In the genomic region with DNA sequence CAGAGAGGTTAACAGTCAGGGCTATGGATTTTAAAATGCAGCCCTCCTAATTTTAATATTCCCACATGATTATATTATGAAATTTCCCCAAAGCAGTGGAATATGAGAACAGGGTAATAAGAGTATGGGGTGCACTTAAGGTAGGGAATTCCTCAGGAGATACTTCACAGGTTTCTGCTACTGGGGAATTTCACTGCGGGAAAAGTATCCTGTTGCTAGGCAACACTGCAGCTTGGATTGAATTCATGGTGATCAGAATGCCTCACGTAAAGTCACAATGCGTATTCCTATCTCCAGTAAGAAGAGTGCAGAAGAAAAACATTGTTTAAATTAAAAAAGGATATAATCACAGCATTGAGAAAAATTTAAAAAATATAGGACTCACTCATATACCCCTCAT, we compare ENCODE assay signal across 26 cellular contexts.
A peak's percentile ranks its signal among the peaks of the same experiment; 100 is the strongest.
DNase-seq lines count a peak whose midpoint lies in the region; ATAC-seq and TF ChIP-seq lines count a peak whose summit lies in the region.
"Had no signal": no experiment of that assay in that cellular context is flagged by ENCODE, and none has a peak within 500 bp of the region (broad histone marks: within the 10 kb centered on the region; RNA-seq: fewer than 3 reads in every experiment).

No MANE protein-coding gene starts in this region.

- no peaks in the 10 kb centered on the region for H3K4me1 ChIP-seq in naive thymus-derived CD4-positive, alpha-beta T cell (ENCODE audit: control insufficient read depth in 2 of 2, insufficient read depth in 2 of 2, low read length in 2 of 2)
- H3K4me1 ChIP-seq: A549, BLaER1, Caco-2, foreskin keratinocyte, lower lobe of right lung, transverse colon had no signal

- no peak overlapping the region for H3K27ac ChIP-seq in naive thymus-derived CD4-positive, alpha-beta T cell (ENCODE audit: low read depth, low read length)
- H3K27ac ChIP-seq in brain microvascular endothelial cell = no peak overlapping the region
- H3K27ac ChIP-seq: A549, BLaER1, foreskin keratinocyte, lower lobe of right lung, transverse colon had no signal

- DNase-seq in NCI-H2107 treated with DMSO at 0.1 percent for 48 hours (lab: John Stamatoyannopoulos, UW; ENCODE audit: unreplicated experiment) (peak; percentile 9), NCI-H2107 (lab: John Stamatoyannopoulos, UW) (no peak), NCI-H748 treated with DMSO at 0.1 percent for 48 hours (lab: John Stamatoyannopoulos, UW) (peak; percentile 14), left kidney (ENCODE audit: low read depth, low spot score) (peak; percentile 16), brain microvascular endothelial cell (no peak)
- no peak for DNase-seq in naive thymus-derived CD4-positive, alpha-beta T cell
- DNase-seq: activated B cell treated with CpG ODN at 0.5 μM for 24 hours; activated CD4-positive, alpha-beta T cell treated with anti-CD3 and anti-CD28 coated beads, Interleukin-2, amount 50 U/mL, for 4 hours; activated CD8-positive, alpha-beta memory T cell treated with anti-CD3 and anti-CD28 coated beads, Interleukin-2, amount 50 U/mL, for 4 hours; activated naive CD8-positive, alpha-beta T cell treated with anti-CD3 and anti-CD28 coated beads, Interleukin-2, amount 10 ng/mL, durations not matched to agents 7 days and 5 days; Caco-2; effector CD4-positive, alpha-beta T cell; foreskin keratinocyte; H7; lower lobe of right lung; MM.1S; NCI-H1930; NCI-H510A; stimulated activated CD4-positive, alpha-beta T cell treated with anti-CD3 and anti-CD28 coated beads, Interleukin-12 subunit alpha, Interleukin-12 subunit beta, amount 100 ng/mL, for 4 hours; stimulated activated naive CD8-positive, alpha-beta T cell treated with anti-CD3 and anti-CD28 coated beads, Interleukin-15, amount 100 ng/mL, for 72 hours; transverse colon had no signal

- CTCF ChIA-PET in naive thymus-derived CD4-positive, alpha-beta T cell (lab: Charles Lee) = no interaction called here

- in situ Hi-C loops in brain microvascular endothelial cell (cut with HindIII; ENCODE audit: low pct_ligation_motif_present, low sequenced_read_pairs) = no loop called here

- H3K27me3 ChIP-seq in naive thymus-derived CD4-positive, alpha-beta T cell (ENCODE audit: control insufficient read depth in 2 of 2, insufficient read depth in 2 of 2, low read length in 2 of 2) = no peaks in the 10 kb centered on the region
- no peaks in the 10 kb centered on the region for H3K27me3 ChIP-seq in brain microvascular endothelial cell (replicated peaks)
- H3K27me3 ChIP-seq: BLaER1, transverse colon had no signal

- no peak for TF ChIP-seq CTCF in brain microvascular endothelial cell (IDR thresholded peaks at IDR 0.05; ENCODE audit: low read depth, low read length, missing control alignments)

- H3K4me3 ChIP-seq in naive thymus-derived CD4-positive, alpha-beta T cell (ENCODE audit: low read length) = no peak overlapping the region
- no peak overlapping the region for H3K4me3 ChIP-seq in brain microvascular endothelial cell (ENCODE audit: low read depth, low read length)
- H3K4me3 ChIP-seq: A549, BLaER1, lower lobe of right lung, transverse colon had no signal

- no peaks in the 10 kb centered on the region for H3K36me3 ChIP-seq in naive thymus-derived CD4-positive, alpha-beta T cell (ENCODE audit: control insufficient read depth in 2 of 3, insufficient read depth in 3 of 3, low read length in 3 of 3)
- no peaks in the 10 kb centered on the region for H3K36me3 ChIP-seq in brain microvascular endothelial cell (replicated peaks)
- H3K36me3 ChIP-seq: BLaER1, lower lobe of right lung, transverse colon had no signal

- POLR2A ChIA-PET in naive thymus-derived CD4-positive, alpha-beta T cell (lab: Charles Lee) = no interaction called here

- H3K4me1 Mint-ChIP-seq in naive thymus-derived CD4-positive, alpha-beta T cell = no peaks in the 10 kb centered on the region
- H3K4me1 Mint-ChIP-seq: activated B cell treated with CpG ODN at 0.5 μM for 24 hours; activated naive CD8-positive, alpha-beta T cell treated with anti-CD3 and anti-CD28 coated beads, Interleukin-2, amount 10 ng/mL, durations not matched to agents 7 days and 5 days; stimulated activated naive CD8-positive, alpha-beta T cell treated with anti-CD3 and anti-CD28 coated beads, Interleukin-15, amount 100 ng/mL, for 72 hours had no signal

- ATAC-seq in naive thymus-derived CD4-positive, alpha-beta T cell = no peak
- no peak for ATAC-seq in GM21825 (IDR thresholded peaks at IDR 0.05; ENCODE audit: unreplicated experiment)
- no peak for ATAC-seq in HG02588 (IDR thresholded peaks at IDR 0.05; ENCODE audit: unreplicated experiment)
- ATAC-seq: A549; foreskin keratinocyte; lower lobe of right lung; stimulated activated naive CD8-positive, alpha-beta T cell treated with anti-CD3 and anti-CD28 coated beads, Interleukin-15, amount 100 ng/mL, for 72 hours had no signal

- intact Hi-C loops in naive thymus-derived CD4-positive, alpha-beta T cell (cut with micrococcal nuclease) = no loop called here

- peaks cover 0 to 4% (median 0%) of the 10 kb centered on the region in 11 donors for H3K9me3 Mint-ChIP-seq in naive thymus-derived CD4-positive, alpha-beta T cell
- H3K9me3 Mint-ChIP-seq: activated naive CD8-positive, alpha-beta T cell treated with anti-CD3 and anti-CD28 coated beads, Interleukin-2, amount 10 ng/mL, durations not matched to agents 7 days and 5 days; activated T-helper 2 cell treated with anti-CD3 and anti-CD28 coated beads, Interferon-gamma antibody, Interleukin-2, Interleukin-4, amounts not matched to agents 10 μg/mL and 5 μg/mL and 100 μg/mL, durations not matched to agents 14 hours and 24 hours and 36 hours; stimulated activated naive CD8-positive, alpha-beta T cell treated with anti-CD3 and anti-CD28 coated beads, Interleukin-15, amount 100 ng/mL, for 72 hours had no signal

- H3K4me3 Mint-ChIP-seq in naive thymus-derived CD4-positive, alpha-beta T cell = no peak overlapping the region
- H3K4me3 Mint-ChIP-seq: activated B cell treated with CpG ODN at 0.5 μM for 24 hours; activated naive CD8-positive, alpha-beta T cell treated with anti-CD3 and anti-CD28 coated beads, Interleukin-2, amount 10 ng/mL, durations not matched to agents 7 days and 5 days; stimulated activated naive CD8-positive, alpha-beta T cell treated with anti-CD3 and anti-CD28 coated beads, Interleukin-15, amount 100 ng/mL, for 72 hours had no signal

- peaks cover 0 to 4% (median 0%) of the 10 kb centered on the region in 5 donors for H3K27me3 Mint-ChIP-seq in naive thymus-derived CD4-positive, alpha-beta T cell
- H3K27me3 Mint-ChIP-seq: activated B cell treated with CpG ODN at 0.5 μM for 24 hours had no signal

- H3K27ac Mint-ChIP-seq in naive thymus-derived CD4-positive, alpha-beta T cell = no peak overlapping the region
- H3K27ac Mint-ChIP-seq: activated B cell treated with CpG ODN at 0.5 μM for 24 hours; activated naive CD8-positive, alpha-beta T cell treated with anti-CD3 and anti-CD28 coated beads, Interleukin-2, amount 10 ng/mL, durations not matched to agents 7 days and 5 days; activated T-helper 2 cell treated with anti-CD3 and anti-CD28 coated beads, Interferon-gamma antibody, Interleukin-2, Interleukin-4, amounts not matched to agents 10 μg/mL and 5 μg/mL and 100 μg/mL, durations not matched to agents 14 hours and 24 hours and 36 hours; stimulated activated naive CD8-positive, alpha-beta T cell treated with anti-CD3 and anti-CD28 coated beads, Interleukin-15, amount 100 ng/mL, for 72 hours had no signal

- no peaks in the 10 kb centered on the region for H3K36me3 Mint-ChIP-seq in naive thymus-derived CD4-positive, alpha-beta T cell
- H3K36me3 Mint-ChIP-seq: activated naive CD8-positive, alpha-beta T cell treated with anti-CD3 and anti-CD28 coated beads, Interleukin-2, amount 10 ng/mL, durations not matched to agents 7 days and 5 days had no signal

- H3K9me3 ChIP-seq in naive thymus-derived CD4-positive, alpha-beta T cell (ENCODE audit: control insufficient read depth in 2 of 3, low read length in 3 of 3) = no peaks in the 10 kb centered on the region
- H3K9me3 ChIP-seq: A549, BLaER1, Caco-2, lower lobe of right lung, transverse colon had no signal

Comparison
In these comparisons a context has a peak if more than half of its experiments do, and no peak if none do; other contexts are left out.
1. DNase-seq: peak in NCI-H2107 treated with DMSO at 0.1 percent for 48 hours (single experiment), NCI-H748 treated with DMSO at 0.1 percent for 48 hours (single experiment) and left kidney (single experiment); none in NCI-H2107 (single experiment), naive thymus-derived CD4-positive, alpha-beta T cell (0 of 9) and brain microvascular endothelial cell (single experiment).